9 cellular contexts compared by ENCODE assay signal in genomic region chr5:75356719-75357118, GRCh38.
"Had no signal": no experiment of that assay in that cellular context is flagged by ENCODE, and none has a peak within 500 bp of the region (broad histone marks: within the 10 kb centered on the region; RNA-seq: fewer than 3 reads in every experiment).

No MANE protein-coding gene starts in this region.

- H3K27ac ChIP-seq: GM23248, KMS-11 had no signal

- H3K27ac Mint-ChIP-seq: IgD-negative memory B cell had no signal

- DNase-seq: GM23248, GOT3, H9, HCEC 1CT, KBM-7 had no signal

- H3K9ac ChIP-seq: GM23248, KMS-11 had no signal

- H3K4me2 ChIP-seq: KMS-11 had no signal

- FAIRE-seq: H54, HTR-8/SVneo had no signal

- H3K4me3 Mint-ChIP-seq: H9, IgD-negative memory B cell had no signal

- H2AFZ ChIP-seq: GM23248 had no signal

- H3K9me3 Mint-ChIP-seq: H9, IgD-negative memory B cell had no signal

- H3K27me3 Mint-ChIP-seq: IgD-negative memory B cell had no signal

- H3K4me3 ChIP-seq: GM23248 had no signal
